ENCODE assay signal across 9 cellular contexts in the genomic region with DNA sequence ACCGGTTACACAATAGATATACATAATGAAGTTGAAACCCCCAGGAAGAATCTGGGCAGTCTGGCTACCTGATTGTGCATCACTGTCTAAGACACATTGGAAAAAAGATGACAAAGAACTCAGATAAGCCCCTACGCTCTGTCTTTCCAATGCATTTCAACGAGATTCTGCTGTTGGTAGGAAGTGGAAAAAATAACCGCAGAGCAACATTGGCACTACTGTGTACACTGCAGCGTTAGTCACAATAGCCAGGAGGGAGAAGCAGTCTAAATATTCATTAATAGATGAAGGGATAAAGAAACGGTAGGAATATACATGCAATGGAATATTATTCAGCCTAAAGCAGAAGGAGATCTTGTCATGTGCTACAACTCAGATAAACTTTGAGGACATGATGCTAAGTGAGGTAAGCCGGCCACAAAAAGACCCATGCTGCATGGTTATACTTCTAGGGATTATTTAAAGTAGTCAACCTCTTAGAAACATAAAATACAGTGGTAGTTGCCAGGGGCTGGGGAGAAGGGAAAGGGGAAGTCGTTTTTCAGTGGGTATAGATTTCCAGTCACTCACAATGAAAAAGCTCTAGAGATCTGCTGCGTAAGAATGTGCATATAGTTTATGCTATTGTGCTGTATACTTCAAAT. TPM values are rescaled to one million over a fixed set of nuclear protein-coding genes. Genes with fewer than 3 reads are reported as not detected.
DNase-seq lines count a peak whose midpoint lies in the region; ATAC-seq and TF ChIP-seq lines count a peak whose summit lies in the region.
"Had no signal": no experiment of that assay in that cellular context is flagged by ENCODE, and none has a peak within 500 bp of the region (broad histone marks: within the 10 kb centered on the region; RNA-seq: fewer than 3 reads in every experiment).

No MANE protein-coding gene starts in this region.

- H3K27me3 Mint-ChIP-seq in activated T-cell treated with anti-CD3 and anti-CD28 coated beads, Interleukin-2, amount 50 U/mL, for 24 hours, result no peaks in the 10 kb centered on the region
- no peaks in the 10 kb centered on the region for H3K27me3 Mint-ChIP-seq in neural progenitor cell (ENCODE audit: insufficient read depth, low read depth)

- peak; percentile 30 for ATAC-seq in GM21576 (IDR thresholded peaks at IDR 0.05; ENCODE audit: unreplicated experiment)

- H4K20me1 ChIP-seq in neural progenitor cell (ENCODE audit: low read depth), result no peaks in the 10 kb centered on the region

- H3K36me3 ChIP-seq in neural progenitor cell (no peaks in the 10 kb centered on the region), vagina (no peaks in the 10 kb centered on the region)

- H3K4me3 Mint-ChIP-seq in activated T-cell treated with anti-CD3 and anti-CD28 coated beads, Interleukin-2, amount 50 U/mL, for 24 hours, result peak overlapping the region; percentile 73
- H3K4me3 Mint-ChIP-seq in neural progenitor cell, result no peak overlapping the region
- H3K4me3 Mint-ChIP-seq: nephron had no signal

- H3K9me3 Mint-ChIP-seq in activated T-cell treated with anti-CD3 and anti-CD28 coated beads, Interleukin-2, amount 50 U/mL, for 24 hours, result peaks cover 3% of the 10 kb centered on the region
- peaks cover 2% of the 10 kb centered on the region for H3K9me3 Mint-ChIP-seq in neural progenitor cell

- in situ Hi-C loops in KBM-7 (cut with MboI; ENCODE audit: low pct_unique_long_range_greater_than_20kb, low sequenced_read_pairs), result no loop called here

- no peak for TF ChIP-seq CTCF in neural progenitor cell (IDR thresholded peaks at IDR 0.05)
- TF ChIP-seq CTCF in vagina (IDR thresholded peaks at IDR 0.05), result no peak

- peaks cover 86% of the 10 kb centered on the region for H3K4me1 Mint-ChIP-seq in activated T-cell treated with anti-CD3 and anti-CD28 coated beads, Interleukin-2, amount 50 U/mL, for 24 hours (ENCODE audit: low read depth)
- H3K4me1 Mint-ChIP-seq in neural progenitor cell, result peaks cover 43% of the 10 kb centered on the region

- no peak overlapping the region for H3K27ac ChIP-seq in neural progenitor cell
- H3K27ac ChIP-seq in vagina, result no peak overlapping the region

- H3K4me1 ChIP-seq in neural progenitor cell (peaks cover 20% of the 10 kb centered on the region), vagina (peaks cover 28% of the 10 kb centered on the region)

- no peak overlapping the region for H3K4me3 ChIP-seq in neural progenitor cell
- no peak overlapping the region for H3K4me3 ChIP-seq in vagina

- intact Hi-C loops in vagina (cut with DNase I), result no loop called here

- H3K27me3 ChIP-seq in neural progenitor cell (no peaks in the 10 kb centered on the region), vagina (no peaks in the 10 kb centered on the region)

- no peaks in the 10 kb centered on the region for H3K9me3 ChIP-seq in neural progenitor cell (ENCODE audit: low read depth)
- H3K9me3 ChIP-seq in vagina, result no peaks in the 10 kb centered on the region

- H3K27ac Mint-ChIP-seq in activated T-cell treated with anti-CD3 and anti-CD28 coated beads, Interleukin-2, amount 50 U/mL, for 24 hours, result peak overlapping the region; percentile 94
- H3K27ac Mint-ChIP-seq in neural progenitor cell, result peak overlapping the region; percentile 72

- H3F3A ChIP-seq in neural progenitor cell (ENCODE audit: low read depth), result no peaks in the 10 kb centered on the region

- no peaks in the 10 kb centered on the region for H3K79me2 ChIP-seq in neural progenitor cell (ENCODE audit: low read depth)

- TF ChIP-seq POLR2A in vagina (IDR thresholded peaks at IDR 0.05), result no peak

- DNase-seq in KBM-7 (peak; percentile 85), neural progenitor cell (ENCODE audit: low spot score) (no peak), vagina (ENCODE audit: extremely low spot score in 2 of 2) (no peak), NCI-H187 (lab: John Stamatoyannopoulos, UW) (no peak), GOT3 (lab: John Stamatoyannopoulos, UW) (no peak)
- DNase-seq in activated T-cell treated with anti-CD3 and anti-CD28 coated beads, Interleukin-2, amount 50 U/mL, for 24 hours, result no peak
- DNase-seq: NCI-H69 had no signal

- no peak overlapping the region for H3K9ac ChIP-seq in neural progenitor cell

- H3K4me2 ChIP-seq in neural progenitor cell, result no peak overlapping the region

- peaks cover 29% of the 10 kb centered on the region for H3K36me3 Mint-ChIP-seq in activated T-cell treated with anti-CD3 and anti-CD28 coated beads, Interleukin-2, amount 50 U/mL, for 24 hours (ENCODE audit: low read depth)
- no peaks in the 10 kb centered on the region for H3K36me3 Mint-ChIP-seq in neural progenitor cell

- no peak overlapping the region for H2AFZ ChIP-seq in neural progenitor cell (replicated peaks)

RNA-seq across cellular contexts. Expression of a gene that starts 40.3 kb away (rescaled TPM):
- 22.0 and 27.0 TPM in 2 replicates for total RNA-seq in neural progenitor cell (ENCODE audit: low replicate concordance)
- total RNA-seq in vagina, result 74.4 TPM
